In the genomic region with DNA sequence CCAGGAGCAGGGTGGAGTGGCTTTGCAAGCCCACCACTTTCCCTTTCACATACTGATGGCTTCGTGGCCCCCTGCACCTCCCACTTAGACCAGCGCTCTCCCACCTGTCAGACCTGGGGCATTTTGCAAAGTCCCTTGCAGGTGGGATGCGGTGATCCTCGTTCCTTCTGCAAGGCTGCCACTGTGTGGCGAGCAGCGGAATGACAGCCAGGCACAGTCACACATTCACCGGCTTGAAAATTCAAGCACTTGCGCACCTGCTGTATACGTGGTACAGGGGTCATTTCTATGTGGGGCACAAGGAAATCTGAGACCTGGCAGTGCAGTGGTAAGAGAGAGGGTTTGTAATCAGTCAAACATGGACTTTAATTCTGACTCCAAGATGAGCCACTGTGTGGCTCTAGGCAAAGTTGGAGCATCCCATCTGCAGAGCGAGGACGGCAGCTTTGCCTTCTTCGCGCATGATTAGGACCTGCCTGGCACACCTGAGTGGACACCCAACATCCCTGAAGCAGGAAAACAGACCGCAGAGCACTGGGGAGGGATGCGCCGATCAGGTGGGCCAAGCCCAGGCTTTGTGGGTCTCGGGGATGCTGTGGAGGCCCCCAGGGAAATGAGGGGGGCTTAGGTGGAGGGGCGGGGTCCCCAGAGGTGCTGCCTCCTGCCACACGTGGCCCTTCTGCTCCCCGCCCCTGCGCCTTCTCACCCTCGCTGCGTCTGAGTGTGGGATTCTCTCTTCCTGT, we compare ENCODE assay signal across 8 cellular contexts. TPM values are rescaled to one million over a fixed set of nuclear protein-coding genes. Genes with fewer than 3 reads are reported as not detected.
DNase-seq lines count a peak whose midpoint lies in the region; ATAC-seq and TF ChIP-seq lines count a peak whose summit lies in the region.

No MANE protein-coding gene starts in this region.

- no peaks in the 10 kb centered on the region for H3K4me1 ChIP-seq in liver (ENCODE audit: control insufficient read depth in 4 of 4, insufficient read depth in 4 of 4, low read length in 3 of 4)

- peaks cover 0 to 4% (median 3%) of the 10 kb centered on the region in 4 donors for H3K27me3 ChIP-seq in liver (ENCODE audit: control insufficient read depth in 4 of 4, insufficient read depth in 4 of 4, low read length in 3 of 4)

- H3K4me3 ChIP-seq in NB4 (ENCODE audit: low read depth, low read length) = no peak overlapping the region
- no peak overlapping the region for H3K4me3 ChIP-seq in liver (ENCODE audit: low read depth in 1 of 3, low read length in 3 of 3)

- no peak for TF ChIP-seq POLR2A in NB4 (IDR thresholded peaks at IDR 0.05; ENCODE audit: extremely low read depth, insufficient read length)

- H3K36me3 ChIP-seq in liver (ENCODE audit: control insufficient read depth in 4 of 4, insufficient read depth in 3 of 4, low read depth in 1 of 4, low read length in 3 of 4) = no peaks in the 10 kb centered on the region

- DNase-seq in NCI-H2029 (lab: John Stamatoyannopoulos, UW) (peak; percentile 21), NCI-H2029 treated with DMSO at 0.1 percent for 48 hours (lab: John Stamatoyannopoulos, UW) (no peak), NB4 (ENCODE audit: low read depth) (peak; percentile 50), UCSD-AML1 (lab: John Stamatoyannopoulos, UW; ENCODE audit: unreplicated experiment) (peak; percentile 47), caudate nucleus (lab: John Stamatoyannopoulos, UW) (peak in 38 of 61 donors; percentile 3 to 62 (median 20))
- DNase-seq in stimulated activated CD8-positive, alpha-beta memory T cell treated with anti-CD3 and anti-CD28 coated beads, Interleukin-12 subunit alpha, Interleukin-12 subunit beta, amount 100 ng/mL, for 4 hours (ENCODE audit: low read depth) = peak; percentile 18

- no peak overlapping the region for H3K9ac ChIP-seq in liver (ENCODE audit: low read depth in 1 of 2, low read length in 2 of 2)

- no peak for ATAC-seq in HG03097 (IDR thresholded peaks at IDR 0.05; ENCODE audit: low FRiP score, unreplicated experiment)

- 28% methylated on average over 23 of the region's 23 CpGs for WGBS in liver

- peak; percentile 91 for TF ChIP-seq CTCF in NB4 (IDR thresholded peaks at IDR 0.05; ENCODE audit: low read depth, low read length)
- peak; percentile 86 for TF ChIP-seq CTCF in liver (IDR thresholded peaks at IDR 0.05; ENCODE audit: low read depth, low read length, missing input control)

- peak; percentile 81 to 84 for TF ChIP-seq RAD21 in liver (IDR thresholded peaks at IDR 0.05)

- H3K27ac ChIP-seq in caudate nucleus (ENCODE audit: low read depth, low read length) (no peak overlapping the region), liver (ENCODE audit: low read depth in 1 of 2, low read length in 2 of 2) (no peak overlapping the region)

- peaks cover 0 to 2% (median 0%) of the 10 kb centered on the region in 4 donors for H3K9me3 ChIP-seq in liver (ENCODE audit: control insufficient read depth in 4 of 4, low read length in 3 of 4)

TF ChIP-seq in liver, 16 proteins besides CTCF, POLR2A, EP300 and RAD21:
- TF ChIP-seq ZBTB33 (IDR thresholded peaks at IDR 0.05) = no peak
- TF ChIP-seq REST (IDR thresholded peaks at IDR 0.05) = no peak
- no peak for TF ChIP-seq EGR1 (IDR thresholded peaks at IDR 0.05; ENCODE audit: low read depth in 2 of 2)
- TF ChIP-seq, protein P1, sequence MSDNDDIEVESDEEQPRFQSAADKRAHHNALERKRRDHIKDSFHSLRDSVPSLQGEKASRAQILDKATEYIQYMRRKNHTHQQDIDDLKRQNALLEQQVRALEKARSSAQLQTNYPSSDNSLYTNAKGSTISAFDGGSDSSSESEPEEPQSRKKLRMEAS (IDR thresholded peaks at IDR 0.05) = no peak
- no peak for TF ChIP-seq GABPA (IDR thresholded peaks at IDR 0.05 in 1 of 2, conservative IDR thresholded peaks at IDR 0.05 in 1 of 2)
- TF ChIP-seq NR2F2 (IDR thresholded peaks at IDR 0.05) = no peak
- TF ChIP-seq FOXA1 (IDR thresholded peaks at IDR 0.05) = no peak
- TF ChIP-seq YY1 (IDR thresholded peaks at IDR 0.05) = no peak
- no peak for TF ChIP-seq JUND (IDR thresholded peaks at IDR 0.05)
- TF ChIP-seq, protein P2, sequence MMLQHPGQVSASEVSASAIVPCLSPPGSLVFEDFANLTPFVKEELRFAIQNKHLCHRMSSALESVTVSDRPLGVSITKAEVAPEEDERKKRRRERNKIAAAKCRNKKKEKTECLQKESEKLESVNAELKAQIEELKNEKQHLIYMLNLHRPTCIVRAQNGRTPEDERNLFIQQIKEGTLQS (IDR thresholded peaks at IDR 0.05) = no peak
- no peak for TF ChIP-seq FOXA2 (IDR thresholded peaks at IDR 0.05)
- no peak for TF ChIP-seq SP1 (IDR thresholded peaks at IDR 0.05)
- no peak for TF ChIP-seq HNF4A (conservative IDR thresholded peaks at IDR 0.05)
- no peak for TF ChIP-seq RXRA (IDR thresholded peaks at IDR 0.05)
- TF ChIP-seq TAF1 (conservative IDR thresholded peaks at IDR 0.05) = no peak
- TF ChIP-seq HNF4G (IDR thresholded peaks at IDR 0.05) = no peak

RNA-seq across cellular contexts. Expression of gene TMEM51, which starts 53.0 kb away (rescaled TPM):
- 1 to 10 TPM; 1.4 to 2.7 TPM for total RNA-seq in liver
- polyA plus RNA-seq in liver = 1 to 10 TPM; 1.3 to 2.3 TPM
